Comparison of ENCODE assay signal across 11 cellular contexts in the genomic region with DNA sequence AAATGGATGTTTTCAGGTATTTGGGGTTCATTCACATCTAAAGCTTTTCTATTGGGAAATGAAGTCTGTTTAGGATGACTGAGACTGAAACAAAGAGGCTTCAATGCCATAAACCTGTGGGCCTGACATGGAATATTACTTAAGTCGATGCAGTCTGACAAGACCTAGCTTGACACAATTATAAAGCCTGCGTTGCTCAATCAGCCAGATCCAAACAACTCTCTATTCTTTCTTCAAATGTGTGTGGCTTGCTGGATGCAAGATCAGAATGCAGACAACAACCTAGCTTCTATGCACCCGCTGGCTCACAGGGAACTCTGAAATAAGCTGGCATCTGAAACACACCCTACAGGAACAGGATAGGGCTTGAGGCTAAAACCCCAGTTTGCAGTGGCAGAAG. TPM values are rescaled to one million over a fixed set of nuclear protein-coding genes. Genes with fewer than 3 reads are reported as not detected.
DNase-seq lines count a peak whose midpoint lies in the region; ATAC-seq and TF ChIP-seq lines count a peak whose summit lies in the region.
"Had no signal": no experiment of that assay in that cellular context is flagged by ENCODE, and none has a peak within 500 bp of the region (broad histone marks: within the 10 kb centered on the region; RNA-seq: fewer than 3 reads in every experiment).

No MANE protein-coding gene starts in this region.

- H3K27ac ChIP-seq in heart left ventricle (peak overlapping the region; percentile 54 to 88 (median 77)), breast epithelium (peak overlapping the region; percentile 43 to 90), muscle layer of colon (ENCODE audit: low read depth, low read length) (peak overlapping the region; percentile 91), upper lobe of left lung (peak overlapping the region; percentile 41 to 91 (median 76))
- H3K27ac ChIP-seq: BLaER1 had no signal

- H3K9ac ChIP-seq in muscle layer of colon (ENCODE audit: low read length), result no peak overlapping the region

- intact Hi-C loops in heart left ventricle (cut with DNase I) (loop anchor here in 3 of 10 donors (2.0 to 5.0 kb wide), 3 partner anchors 39 to 65 kb away; a partner anchor contains a TSS), left cardiac atrium (cut with DNase I) (loop anchor here in 1 of 2 donors (2.0 kb wide), 1 partner anchor 65 kb away; no protein-coding TSS in a partner anchor), breast epithelium (cut with DNase I; ENCODE audit: low total_unique reads) (no loop called here)

- no peaks in the 10 kb centered on the region for H3K9me3 ChIP-seq in heart left ventricle
- no peaks in the 10 kb centered on the region for H3K9me3 ChIP-seq in breast epithelium
- H3K9me3 ChIP-seq in muscle layer of colon (ENCODE audit: low read length), result no peaks in the 10 kb centered on the region
- H3K9me3 ChIP-seq in upper lobe of left lung, result no peaks in the 10 kb centered on the region
- H3K9me3 ChIP-seq: BLaER1, SJSA1 had no signal

- no peak for TF ChIP-seq EP300 in upper lobe of left lung (IDR thresholded peaks at IDR 0.05)

- H3K4me1 ChIP-seq in heart left ventricle (peaks cover 0 to 32% (median 14%) of the 10 kb centered on the region in 12 donors), breast epithelium (peaks cover 0 to under 1% of the 10 kb centered on the region in 2 donors), muscle layer of colon (ENCODE audit: insufficient read depth, low read length) (peaks cover 53% of the 10 kb centered on the region), upper lobe of left lung (peaks cover 18 to 26% (median 20%) of the 10 kb centered on the region in 4 donors)

- TF ChIP-seq CTCF in heart left ventricle (IDR thresholded peaks at IDR 0.05) (no peak), breast epithelium (IDR thresholded peaks at IDR 0.05) (no peak), upper lobe of left lung (IDR thresholded peaks at IDR 0.05) (no peak), GM13977 (IDR thresholded peaks at IDR 0.05; ENCODE audit: extremely low read depth, insufficient read depth, missing control alignments) (no peak)

- WGBS in heart left ventricle, 4 donors, result 91 to 97% (median 94%) methylated on average over 3 of the region's 3 CpGs
- WGBS in upper lobe of left lung, 2 donors, result 87 to 90% methylated on average over 3 of the region's 3 CpGs

- no peak for ATAC-seq in heart left ventricle
- no peak for ATAC-seq in left cardiac atrium
- ATAC-seq in upper lobe of left lung (ENCODE audit: low FRiP score in 2 of 2), result no peak
- ATAC-seq in GM21367 (IDR thresholded peaks at IDR 0.05; ENCODE audit: unreplicated experiment), result no peak

- DNase-seq in heart left ventricle (no peak), left cardiac atrium (no peak), breast epithelium (ENCODE audit: low spot score in 2 of 2) (no peak), upper lobe of left lung (no peak), COR-L47 (lab: John Stamatoyannopoulos, UW) (no peak), GM13977 (ENCODE audit: low spot score) (no peak)
- DNase-seq: NCI-H1930 had no signal

- H3K4me3 ChIP-seq in heart left ventricle (no peak overlapping the region), breast epithelium (no peak overlapping the region), muscle layer of colon (ENCODE audit: low read depth in 1 of 2, low read length in 2 of 2) (no peak overlapping the region), upper lobe of left lung (no peak overlapping the region)
- H3K4me3 ChIP-seq: BLaER1, SJSA1 had no signal

- H3K27me3 ChIP-seq in heart left ventricle (no peaks in the 10 kb centered on the region), breast epithelium (no peaks in the 10 kb centered on the region), muscle layer of colon (ENCODE audit: control insufficient read depth in 1 of 2, insufficient read depth in 2 of 2, low read length in 2 of 2) (no peaks in the 10 kb centered on the region), upper lobe of left lung (no peaks in the 10 kb centered on the region)
- H3K27me3 ChIP-seq: BLaER1, SJSA1 had no signal

- TF ChIP-seq POLR2A in heart left ventricle (IDR thresholded peaks at IDR 0.05), result no peak
- no peak for TF ChIP-seq POLR2A in breast epithelium (IDR thresholded peaks at IDR 0.05)
- TF ChIP-seq POLR2A in upper lobe of left lung (IDR thresholded peaks at IDR 0.05), result no peak

- H3K36me3 ChIP-seq in heart left ventricle, result peaks cover 0 to 47% (median 23%) of the 10 kb centered on the region in 9 donors
- H3K36me3 ChIP-seq in breast epithelium, result no peaks in the 10 kb centered on the region
- H3K36me3 ChIP-seq in muscle layer of colon (ENCODE audit: insufficient read depth, low read length), result peaks cover 20% of the 10 kb centered on the region
- H3K36me3 ChIP-seq in upper lobe of left lung, result peaks cover 0 to 42% (median 7%) of the 10 kb centered on the region in 4 donors

- in situ Hi-C loops in GM13977 (cut with MboI; ENCODE audit: low pct_unique_long_range_greater_than_20kb, low sequenced_read_pairs, unreplicated experiment), result no loop called here

RNA-seq across cellular contexts. Expression of a gene that starts 40.0 kb away (rescaled TPM):
- total RNA-seq in heart left ventricle (10 to 100 TPM; 10.1 to 21.6 (median 13.5) TPM), left cardiac atrium (10 to 100 TPM; 14.5 to 19.0 TPM), breast epithelium (10 to 100 TPM; 13.8 to 27.5 (median 19.4) TPM), upper lobe of left lung (10 to 100 TPM; 17.6 to 30.8 (median 25.3) TPM)
- 1 to 10 TPM; 2.6 to 7.1 TPM for polyA plus RNA-seq in heart left ventricle

RNA-seq across cellular contexts. Expression of a gene that starts 43.2 kb away (rescaled TPM):
- total RNA-seq in heart left ventricle, result 10 to 100 TPM; 17.1 to 27.0 (median 21.1) TPM
- polyA plus RNA-seq in heart left ventricle, result 10 to 100 TPM in 1 of 2 donors, 1 to 10 TPM in 1; 4.0 to 15.4 TPM
- 10 to 100 TPM; 14.3 to 23.0 TPM for total RNA-seq in left cardiac atrium
- 100 to 1,000 TPM in 1 of 3 donors, 10 to 100 TPM in 2; 13.8 to 159 (median 54.0) TPM for total RNA-seq in breast epithelium
- total RNA-seq in upper lobe of left lung, result 10 to 100 TPM; 27.4 to 47.1 (median 29.9) TPM
